In genomic region chr11:69293819-69294505, GRCh38 we compare ENCODE assay signal across 8 cellular contexts. TPM values are rescaled to one million over a fixed set of nuclear protein-coding genes. Genes with fewer than 3 reads are reported as not detected.
DNase-seq lines count a peak whose midpoint lies in the region; ATAC-seq, FAIRE-seq and TF ChIP-seq lines count a peak whose summit lies in the region.

Gene MYEOV (plus strand): TSS chr11:69294155. CDS start chr11:69295355, 1,200 bp downstream.

- no peaks in the 10 kb centered on the region for H4K20me1 ChIP-seq in fibroblast of lung (ENCODE audit: control insufficient read depth, extremely low read depth, insufficient read depth, low read length)

- H3K4me3 ChIP-seq in fibroblast of lung (replicated peaks in 1 of 4; ENCODE audit: control extremely low read depth in 1 of 4, insufficient read depth in 1 of 4, low read depth in 3 of 4, low read length in 4 of 4) (no peak within 1 kb of the TSS), upper lobe of right lung (no peak within 1 kb of the TSS)

- H3K9me3 ChIP-seq in fibroblast of lung (ENCODE audit: control insufficient read depth, insufficient read depth, low read depth, low read length) (no peaks in the 10 kb centered on the region), upper lobe of right lung (no peaks in the 10 kb centered on the region)

- TF ChIP-seq POLR2A in H54 (IDR thresholded peaks at IDR 0.05; ENCODE audit: low read depth, low read length) = no peak

- H3K79me2 ChIP-seq in fibroblast of lung (ENCODE audit: control insufficient read depth, insufficient read depth, low read length) = no peaks in the 10 kb centered on the region

- ATAC-seq in upper lobe of right lung (peak; percentile 49), HG03025 (IDR thresholded peaks at IDR 0.05; ENCODE audit: low FRiP score, unreplicated experiment) (no peak)

- H3K4me2 ChIP-seq in fibroblast of lung (ENCODE audit: extremely low read depth, insufficient read depth, low read length) = no peak within 1 kb of the TSS

- H3K27ac ChIP-seq in fibroblast of lung (ENCODE audit: insufficient read depth, low read length) = no peak within 1 kb of the TSS
- peak within 1 kb of the TSS; percentile 17 for H3K27ac ChIP-seq in upper lobe of right lung

- H3K4me1 ChIP-seq in fibroblast of lung (ENCODE audit: control insufficient read depth, extremely low read depth, insufficient read depth, low read length) (peaks cover 23% of the 10 kb centered on the region), upper lobe of right lung (peaks cover 44% of the 10 kb centered on the region)

- FAIRE-seq in H54 (lab: Jason Lieb, UNC) = no peak

- no peak within 1 kb of the TSS for H3K9ac ChIP-seq in fibroblast of lung (ENCODE audit: insufficient read depth, low read length)

- DNase-seq in AG08395 (ENCODE audit: low spot score) = peak; percentile 30
- peak; percentile 50 for DNase-seq in H54 (ENCODE audit: insufficient read length, low spot score)
- DNase-seq in UCSD-AML1 (lab: John Stamatoyannopoulos, UW; ENCODE audit: unreplicated experiment) = peak; percentile 62
- peak; percentile 21 to 33 for DNase-seq in fibroblast of lung (ENCODE audit: low read depth in 2 of 2)
- peak; percentile 80 for DNase-seq in upper lobe of right lung
- no peak for DNase-seq in globus pallidus (ENCODE audit: low spot score)
- no peak for DNase-seq in NCI-H2081 (lab: John Stamatoyannopoulos, UW)

- H3K36me3 ChIP-seq in fibroblast of lung (ENCODE audit: control insufficient read depth, insufficient read depth, low read length) = no peaks in the 10 kb centered on the region
- no peaks in the 10 kb centered on the region for H3K36me3 ChIP-seq in upper lobe of right lung

- H3K27me3 ChIP-seq in fibroblast of lung (ENCODE audit: control insufficient read depth, insufficient read depth, low read length) = no peaks in the 10 kb centered on the region
- no peaks in the 10 kb centered on the region for H3K27me3 ChIP-seq in upper lobe of right lung

- intact Hi-C loops in upper lobe of right lung (cut with DNase I) = loop anchor here (10.0 kb wide), 1 partner anchor 189 kb away; no protein-coding TSS in a partner anchor

- no peak within 1 kb of the TSS for H2AFZ ChIP-seq in fibroblast of lung (ENCODE audit: low read length)

- TF ChIP-seq CTCF in fibroblast of lung (conservative IDR thresholded peaks at IDR 0.05 in 1 of 2, IDR thresholded peaks at IDR 0.05 in 1 of 2; ENCODE audit: low read depth in 1 of 2, low read length in 2 of 2) (no peak), upper lobe of right lung (IDR thresholded peaks at IDR 0.05) (no peak)

RNA-seq across cellular contexts. Expression of gene MYEOV, which starts in this region (rescaled TPM):
- total RNA-seq in fibroblast of lung (1.2 TPM in 1 of 2 replicates, not detected in the other), upper lobe of right lung (0.23 TPM)
- polyA plus RNA-seq in fibroblast of lung = 7.3 and 11.7 TPM in 2 replicates
- 11.8 and 28.9 TPM in 2 replicates for polyA plus RNA-seq in fibroblast of lung (2012)
- polyA minus RNA-seq in fibroblast of lung (ENCODE audit: low replicate concordance) = 3.0 and 40.6 TPM in 2 replicates

Comparison
In these comparisons a context has a peak if more than half of its experiments do, and no peak if none do; other contexts are left out.
1. Peak in DNase-seq, ATAC-seq and H3K27ac ChIP-seq in upper lobe of right lung; RNA of the gene not detected or under 1 TPM.
2. DNase-seq: peak in AG08395 (single experiment), H54 (single experiment), UCSD-AML1 (single experiment) and fibroblast of lung (2 of 2); none in globus pallidus (single experiment) and NCI-H2081 (0 of 2).